1 cellular context compared by ENCODE assay signal in genomic region chr11:97107604-97108003, GRCh38.
TF ChIP-seq lines count a peak whose summit lies in the region.

No MANE protein-coding gene starts in this region.

TF ChIP-seq in GM12878, 131 proteins besides CTCF, POLR2A, EP300 and RAD21 (continued from another document):
- TF ChIP-seq ZNF687 (IDR thresholded peaks at IDR 0.05) (no peak), DPF2 (IDR thresholded peaks at IDR 0.05) (no peak), EZH2 (IDR thresholded peaks at IDR 0.05; ENCODE audit: borderline replicate concordance, control insufficient read depth, low read depth, low read length) (no peak), SMARCA5 (IDR thresholded peaks at IDR 0.05) (peak; percentile 57; the same call in 1 of the 2 replicates), ZNF217 (IDR thresholded peaks at IDR 0.05) (0 out of 2 replicates have a peak, but pooled peaks have one; percentile 38), FOXM1 (IDR thresholded peaks at IDR 0.05; ENCODE audit: low read depth, low read length) (no peak), HCFC1 (IDR thresholded peaks at IDR 0.05; ENCODE audit: low read length) (no peak), IRF4 (IDR thresholded peaks at IDR 0.05; ENCODE audit: low read depth, low read length) (no peak)
- TF ChIP-seq, protein P1, sequence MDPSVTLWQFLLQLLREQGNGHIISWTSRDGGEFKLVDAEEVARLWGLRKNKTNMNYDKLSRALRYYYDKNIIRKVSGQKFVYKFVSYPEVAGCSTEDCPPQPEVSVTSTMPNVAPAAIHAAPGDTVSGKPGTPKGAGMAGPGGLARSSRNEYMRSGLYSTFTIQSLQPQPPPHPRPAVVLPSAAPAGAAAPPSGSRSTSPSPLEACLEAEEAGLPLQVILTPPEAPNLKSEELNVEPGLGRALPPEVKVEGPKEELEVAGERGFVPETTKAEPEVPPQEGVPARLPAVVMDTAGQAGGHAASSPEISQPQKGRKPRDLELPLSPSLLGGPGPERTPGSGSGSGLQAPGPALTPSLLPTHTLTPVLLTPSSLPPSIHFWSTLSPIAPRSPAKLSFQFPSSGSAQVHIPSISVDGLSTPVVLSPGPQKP (IDR thresholded peaks at IDR 0.05; ENCODE audit: low read depth, low read length) = no peak
- TF ChIP-seq, protein P2, sequence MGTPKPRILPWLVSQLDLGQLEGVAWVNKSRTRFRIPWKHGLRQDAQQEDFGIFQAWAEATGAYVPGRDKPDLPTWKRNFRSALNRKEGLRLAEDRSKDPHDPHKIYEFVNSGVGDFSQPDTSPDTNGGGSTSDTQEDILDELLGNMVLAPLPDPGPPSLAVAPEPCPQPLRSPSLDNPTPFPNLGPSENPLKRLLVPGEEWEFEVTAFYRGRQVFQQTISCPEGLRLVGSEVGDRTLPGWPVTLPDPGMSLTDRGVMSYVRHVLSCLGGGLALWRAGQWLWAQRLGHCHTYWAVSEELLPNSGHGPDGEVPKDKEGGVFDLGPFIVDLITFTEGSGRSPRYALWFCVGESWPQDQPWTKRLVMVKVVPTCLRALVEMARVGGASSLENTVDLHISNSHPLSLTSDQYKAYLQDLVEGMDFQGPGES (IDR thresholded peaks at IDR 0.05) = no peak
